14 cellular contexts compared by ENCODE assay signal in the genomic region with DNA sequence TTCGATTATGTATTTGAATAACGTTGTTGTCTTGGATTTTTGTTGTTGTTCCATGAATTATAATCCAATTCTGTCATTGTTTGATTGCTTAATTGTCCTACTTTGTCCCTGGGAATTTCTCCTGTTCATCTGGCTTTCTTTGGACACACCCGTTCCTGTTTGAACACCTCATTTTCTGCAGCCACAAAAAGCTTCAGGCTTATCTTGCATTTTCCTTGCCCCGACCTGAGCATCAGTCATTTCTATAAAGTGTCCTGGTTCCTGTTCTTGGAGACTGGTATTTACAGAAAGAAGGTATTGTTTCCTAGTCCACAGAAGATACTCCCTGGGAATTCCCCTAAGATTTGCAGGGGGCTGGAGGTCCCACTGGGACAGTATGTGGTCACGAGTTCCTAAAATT.
DNase-seq lines count a peak whose midpoint lies in the region; ATAC-seq and TF ChIP-seq lines count a peak whose summit lies in the region.
"Had no signal": no experiment of that assay in that cellular context is flagged by ENCODE, and none has a peak within 500 bp of the region (broad histone marks: within the 10 kb centered on the region; RNA-seq: fewer than 3 reads in every experiment).

No MANE protein-coding gene starts in this region.

- dilution Hi-C loops in mammary epithelial cell (cut with HindIII; ENCODE audit: low sequenced_read_pairs), result no loop called here

- H3K27ac Mint-ChIP-seq in MCF 10A (ENCODE audit: low read depth, unreplicated experiment), result no peak overlapping the region
- H3K27ac Mint-ChIP-seq: CD14-positive monocyte; CD8-positive, alpha-beta T cell; IgD-negative memory B cell had no signal

- H3K36me3 Mint-ChIP-seq in MCF 10A (ENCODE audit: insufficient read depth, unreplicated experiment), result no peaks in the 10 kb centered on the region
- H3K36me3 Mint-ChIP-seq: CD14-positive monocyte; CD8-positive, alpha-beta T cell; IgD-negative memory B cell had no signal

- H3K9me3 ChIP-seq in mammary epithelial cell (replicated peaks; ENCODE audit: insufficient read depth, low read length), result peaks cover 3% of the 10 kb centered on the region
- H3K9me3 ChIP-seq: Caco-2 had no signal

- intact Hi-C loops in mammary epithelial cell (cut with micrococcal nuclease) (no loop called here), MCF 10A (cut with micrococcal nuclease) (no loop called here)

- H3K9me3 Mint-ChIP-seq in MCF 10A (ENCODE audit: unreplicated experiment), result peaks cover 5% of the 10 kb centered on the region

- H3K27ac ChIP-seq in mammary epithelial cell (ENCODE audit: insufficient read depth, low read depth, low read length) (peak overlapping the region; percentile 7), foreskin keratinocyte (no peak overlapping the region)
- H3K27ac ChIP-seq: 22Rv1 had no signal

- H3K79me2 ChIP-seq in mammary epithelial cell (ENCODE audit: insufficient read depth, low read length), result no peaks in the 10 kb centered on the region

- H3K4me2 ChIP-seq in mammary epithelial cell (ENCODE audit: insufficient read depth, low read depth, low read length), result no peak overlapping the region

- ATAC-seq in foreskin keratinocyte (no peak), GM18873 (IDR thresholded peaks at IDR 0.05; ENCODE audit: low FRiP score, unreplicated experiment) (no peak)
- ATAC-seq: CD8-positive, alpha-beta T cell; HCT116 had no signal

- H3K4me3 ChIP-seq in mammary epithelial cell (replicated peaks in 1 of 3; ENCODE audit: insufficient read depth in 1 of 3, low read depth in 2 of 3, low read length in 3 of 3), result no peak overlapping the region

- POLR2A ChIA-PET in MCF 10A (lab: Yijun Ruan, JAX), result no interaction called here

- H3K9ac ChIP-seq in mammary epithelial cell (ENCODE audit: insufficient read depth, low read length), result no peak overlapping the region

- no peaks in the 10 kb centered on the region for H3K4me1 ChIP-seq in mammary epithelial cell (ENCODE audit: insufficient read depth, low read length)
- H3K4me1 ChIP-seq in foreskin keratinocyte, result peaks cover 7% of the 10 kb centered on the region
- H3K4me1 ChIP-seq: Caco-2 had no signal

- no peak for TF ChIP-seq CTCF in mammary epithelial cell (conservative IDR thresholded peaks at IDR 0.05 in 1 of 2, IDR thresholded peaks at IDR 0.05 in 1 of 2; ENCODE audit: extremely low read depth in 1 of 2, insufficient read depth in 1 of 2, low read depth in 1 of 2, low read length in 2 of 2)
- TF ChIP-seq CTCF in MCF 10A (IDR thresholded peaks at IDR 0.05; ENCODE audit: unreplicated experiment), result no peak
- TF ChIP-seq CTCF in foreskin keratinocyte (conservative IDR thresholded peaks at IDR 0.05), result no peak

- H2AFZ ChIP-seq in mammary epithelial cell (ENCODE audit: low read depth, low read length), result no peak overlapping the region

- no peaks in the 10 kb centered on the region for H3K36me3 ChIP-seq in mammary epithelial cell (ENCODE audit: insufficient read depth, low read length)

- no peak overlapping the region for H3K4me3 Mint-ChIP-seq in MCF 10A (ENCODE audit: unreplicated experiment)
- H3K4me3 Mint-ChIP-seq: CD14-positive monocyte; CD8-positive, alpha-beta T cell; IgD-negative memory B cell had no signal

- no peaks in the 10 kb centered on the region for H4K20me1 ChIP-seq in mammary epithelial cell (ENCODE audit: insufficient read depth, low read length)

- DNase-seq in mammary epithelial cell, result no peak
- no peak for DNase-seq in MCF 10A (ENCODE audit: unreplicated experiment)
- peak; percentile 10 for DNase-seq in NCI-H748 treated with DMSO at 0.1 percent for 48 hours (lab: John Stamatoyannopoulos, UW)
- DNase-seq in foreskin keratinocyte, result peak; percentile 11 to 38
- DNase-seq in globus pallidus (ENCODE audit: low spot score), result no peak
- DNase-seq in kidney glomerular epithelial cell (lab: John Stamatoyannopoulos, UW), result no peak
- DNase-seq: Caco-2; CD8-positive, alpha-beta T cell; DND-41 had no signal

- CTCF ChIA-PET in mammary epithelial cell (lab: Charles Lee; ENCODE audit: low non-redundant PET), result no interaction called here
- CTCF ChIA-PET in MCF 10A (lab: Yijun Ruan, JAX), result no interaction called here

- WGBS in mammary epithelial cell (ENCODE audit: low coverage, missing lambda C conversion rate), result 13% methylated on average over 5 of the region's 5 CpGs

- H3K4me1 Mint-ChIP-seq in MCF 10A (ENCODE audit: insufficient read depth, unreplicated experiment), result peaks cover 16% of the 10 kb centered on the region
- H3K4me1 Mint-ChIP-seq: CD14-positive monocyte, IgD-negative memory B cell had no signal

- no peaks in the 10 kb centered on the region for H3K27me3 Mint-ChIP-seq in MCF 10A (ENCODE audit: insufficient read depth, unreplicated experiment)
- H3K27me3 Mint-ChIP-seq: IgD-negative memory B cell had no signal

- H3K27me3 ChIP-seq in mammary epithelial cell (ENCODE audit: insufficient read depth, low read length) (no peaks in the 10 kb centered on the region), foreskin keratinocyte (no peaks in the 10 kb centered on the region)

- in situ Hi-C loops in mammary epithelial cell (cut with MboI; ENCODE audit: low sequenced_read_pairs in 2 of 2), result no loop called here

- no TSS peak for BruUV-seq in mammary epithelial cell (replicated peaks; lab: Mats Ljungman, UMichigan)
- BruUV-seq in MCF 10A (replicated peaks; lab: Mats Ljungman, UMichigan), result no TSS peak

Comparison
In these comparisons a context has a peak if more than half of its experiments do, and no peak if none do; other contexts are left out.
1. DNase-seq: peak in NCI-H748 treated with DMSO at 0.1 percent for 48 hours (single experiment) and foreskin keratinocyte (2 of 2); none in mammary epithelial cell (single experiment), MCF 10A (single experiment), globus pallidus (single experiment) and kidney glomerular epithelial cell (single experiment).